In the genomic region with DNA sequence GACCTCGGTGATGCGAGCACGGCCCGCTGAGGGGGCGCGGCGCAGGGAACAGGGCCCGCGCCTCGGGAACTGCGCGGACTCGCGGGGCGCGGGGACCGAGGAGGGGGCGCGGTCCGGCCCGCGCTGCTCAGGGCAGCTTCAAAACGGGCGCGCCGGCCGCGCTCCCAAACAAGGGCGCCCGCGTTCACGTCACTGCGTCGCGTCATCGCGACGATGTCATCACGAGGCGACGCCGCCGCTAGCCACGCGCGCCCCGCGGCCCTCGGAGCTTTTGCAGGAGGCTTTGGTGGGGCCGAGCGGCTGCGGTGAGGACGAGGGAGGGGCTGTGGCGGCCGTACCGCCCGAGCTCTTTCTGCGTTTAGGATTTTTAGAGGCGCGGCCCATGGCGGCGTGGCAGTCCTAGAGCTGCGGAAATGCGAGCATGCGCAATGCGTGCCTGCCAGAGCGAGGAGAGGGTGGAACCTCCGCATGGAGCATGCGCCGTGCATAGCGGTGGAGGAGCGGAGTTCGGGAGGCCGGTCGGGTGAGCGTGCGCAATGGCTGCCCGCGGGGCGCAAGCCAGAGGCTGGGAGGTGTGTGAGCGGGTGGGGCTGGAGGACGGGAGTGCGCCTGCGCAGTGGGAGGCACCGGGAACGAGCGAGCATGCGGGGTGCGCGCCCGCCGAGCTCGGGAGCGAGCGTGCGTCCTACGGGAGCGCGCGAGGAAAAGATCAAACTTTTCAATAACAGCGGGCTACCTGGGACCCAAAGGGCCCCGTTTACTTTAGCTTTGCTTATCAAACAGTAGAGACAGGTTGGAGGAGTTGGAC, we compare ENCODE assay signal across 1 cellular context.
TF ChIP-seq lines count a peak whose summit lies in the region.

A gene with protein sequence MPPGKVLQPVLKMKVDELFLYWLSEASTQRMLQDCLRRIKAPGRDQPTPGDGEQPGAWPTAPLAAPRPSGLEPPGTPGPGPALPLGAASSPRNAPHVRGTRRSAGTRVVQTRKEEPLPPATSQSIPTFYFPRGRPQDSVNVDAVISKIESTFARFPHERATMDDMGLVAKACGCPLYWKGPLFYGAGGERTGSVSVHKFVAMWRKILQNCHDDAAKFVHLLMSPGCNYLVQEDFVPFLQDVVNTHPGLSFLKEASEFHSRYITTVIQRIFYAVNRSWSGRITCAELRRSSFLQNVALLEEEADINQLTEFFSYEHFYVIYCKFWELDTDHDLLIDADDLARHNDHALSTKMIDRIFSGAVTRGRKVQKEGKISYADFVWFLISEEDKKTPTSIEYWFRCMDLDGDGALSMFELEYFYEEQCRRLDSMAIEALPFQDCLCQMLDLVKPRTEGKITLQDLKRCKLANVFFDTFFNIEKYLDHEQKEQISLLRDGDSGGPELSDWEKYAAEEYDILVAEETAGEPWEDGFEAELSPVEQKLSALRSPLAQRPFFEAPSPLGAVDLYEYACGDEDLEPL (minus strand): TSS at position 140 of the 808 bp plus-strand sequence. CDS start 216 bp downstream, outside the sequence.

TF ChIP-seq in K562, 482 proteins besides CTCF, POLR2A, EP300 and RAD21 (continued from another document and continues in another):
- TF ChIP-seq, protein P1, sequence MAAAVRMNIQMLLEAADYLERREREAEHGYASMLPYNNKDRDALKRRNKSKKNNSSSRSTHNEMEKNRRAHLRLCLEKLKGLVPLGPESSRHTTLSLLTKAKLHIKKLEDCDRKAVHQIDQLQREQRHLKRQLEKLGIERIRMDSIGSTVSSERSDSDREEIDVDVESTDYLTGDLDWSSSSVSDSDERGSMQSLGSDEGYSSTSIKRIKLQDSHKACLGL (CRISPR knock-in tag; IDR thresholded peaks at IDR 0.05; ENCODE audit: borderline replicate concordance, poor library complexity, severe bottlenecking) = peak; percentile 87
- TF ChIP-seq ZNF197 (CRISPR knock-in tag; IDR thresholded peaks at IDR 0.05; ENCODE audit: low read depth) (peak; percentile 78; the same call in 1 of the 2 replicates), POLR2AphosphoS2 (IDR thresholded peaks at IDR 0.05; ENCODE audit: low read length) (no peak), HDAC2 (IDR thresholded peaks at IDR 0.05) (0 out of 2 replicates have a peak, but pooled peaks have one; percentile 23), GTF2A2 (tag; IDR thresholded peaks at IDR 0.05) (no peak), RBM25 (IDR thresholded peaks at IDR 0.05; ENCODE audit: low read depth, low read length, severe bottlenecking) (peak; percentile 4), GABPA (tag; conservative IDR thresholded peaks at IDR 0.05; ENCODE audit: low read depth) (0 out of 2 replicates have a peak, but pooled peaks have one; percentile 18), HNRNPK (IDR thresholded peaks at IDR 0.05; ENCODE audit: low read depth, low read length, poor library complexity, severe bottlenecking) (no peak), RBM17 (IDR thresholded peaks at IDR 0.05; ENCODE audit: borderline replicate concordance, low read depth, low read length) (no peak), PTTG1 (tag; IDR thresholded peaks at IDR 0.05; ENCODE audit: low read depth) (no peak), MXI1 (IDR thresholded peaks at IDR 0.05; ENCODE audit: low read depth, low read length) (peak; percentile 78), BRF1 (IDR thresholded peaks at IDR 0.05; ENCODE audit: borderline replicate concordance, extremely low read depth, insufficient read length) (no peak), JUN (IDR thresholded peaks at IDR 0.05; ENCODE audit: borderline replicate concordance, low read depth, low read length) (peak; percentile 79), JUN (CRISPR knock-in tag; IDR thresholded peaks at IDR 0.05; ENCODE audit: borderline replicate concordance) (no peak), PHF20 (IDR thresholded peaks at IDR 0.05; ENCODE audit: partially characterized antibody) (peak; percentile 94), NR2C2 (CRISPR knock-in tag; IDR thresholded peaks at IDR 0.05) (0 out of 2 replicates have a peak, but pooled peaks have one; percentile 40), NR2C2 (tag; IDR thresholded peaks at IDR 0.05) (no peak), CBFA2T2 (conservative IDR thresholded peaks at IDR 0.05) (no peak), YY1 (IDR thresholded peaks at IDR 0.05; ENCODE audit: borderline replicate concordance in 1 of 3, control insufficient read depth in 1 of 3, extremely low read depth in 1 of 3, insufficient read depth in 3 of 3, insufficient read length in 1 of 3, insufficient replicate concordance in 2 of 3, low read depth in 1 of 3, low read length in 2 of 3) (peak; percentile 49 to 84 (median 73)), ESRRB (CRISPR knock-in tag; IDR thresholded peaks at IDR 0.05; ENCODE audit: borderline replicate concordance) (no peak), DIDO1 (tag; IDR thresholded peaks at IDR 0.05; ENCODE audit: low read depth) (peak; percentile 76), JUND (IDR thresholded peaks at IDR 0.05; ENCODE audit: borderline replicate concordance, low read depth, low read length) (peak; percentile 60; the same call in 1 of the 2 replicates), JUND (tag; IDR thresholded peaks at IDR 0.05; ENCODE audit: borderline replicate concordance, low read depth, low read length) (peak; percentile 17; the same call in 1 of the 3 replicates), ZKSCAN1 (IDR thresholded peaks at IDR 0.05; ENCODE audit: low read depth, low read length) (peak; percentile 55; the same call in 1 of the 2 replicates), SMARCE1 (IDR thresholded peaks at IDR 0.05) (no peak), MEF2D (tag; conservative IDR thresholded peaks at IDR 0.05; ENCODE audit: low read depth) (no peak), ZNF134 (CRISPR knock-in tag; conservative IDR thresholded peaks at IDR 0.05) (no peak), GABPB1 (CRISPR knock-in tag; IDR thresholded peaks at IDR 0.05) (peak; percentile 56; the same call in 1 of the 2 replicates), MCM7 (IDR thresholded peaks at IDR 0.05) (no peak), ZNF165 (CRISPR knock-in tag; IDR thresholded peaks at IDR 0.05; ENCODE audit: borderline replicate concordance) (no peak), SIN3B (IDR thresholded peaks at IDR 0.05; ENCODE audit: low read depth) (peak; percentile 94), ZC3H4 (CRISPR knock-in tag; IDR thresholded peaks at IDR 0.05; ENCODE audit: borderline replicate concordance) (no peak), MEIS2 (IDR thresholded peaks at IDR 0.05; ENCODE audit: partially characterized antibody) (peak; percentile 97), ZNF347 (CRISPR knock-in tag; IDR thresholded peaks at IDR 0.05; ENCODE audit: low read depth) (no peak), CCAR2 (IDR thresholded peaks at IDR 0.05; ENCODE audit: low read depth, low read length) (no peak), TAF1 (IDR thresholded peaks at IDR 0.05; ENCODE audit: control insufficient read depth, extremely low read depth, insufficient read depth, low read length, severe bottlenecking) (peak; percentile 26), SOX6 (IDR thresholded peaks at IDR 0.05) (0 out of 2 replicates have a peak, but pooled peaks have one; percentile 24), HNRNPLL (IDR thresholded peaks at IDR 0.05; ENCODE audit: low read depth, low read length, poor library complexity, severe bottlenecking) (peak; percentile 45), POLR2B (IDR thresholded peaks at IDR 0.05; ENCODE audit: low read depth, partially characterized antibody) (peak; percentile 95), SIN3A (IDR thresholded peaks at IDR 0.05; ENCODE audit: borderline replicate concordance in 2 of 2, control insufficient read depth in 1 of 2, low read depth in 2 of 2, low read length in 2 of 2) (peak in 1 of 2 experiments; percentile 90; a peak in 3 of 4 replicates), CREM (IDR thresholded peaks at IDR 0.05; ENCODE audit: low read depth) (peak; percentile 99), SUPT5H (IDR thresholded peaks at IDR 0.05) (peak; percentile 92)
- TF ChIP-seq, protein P2, sequence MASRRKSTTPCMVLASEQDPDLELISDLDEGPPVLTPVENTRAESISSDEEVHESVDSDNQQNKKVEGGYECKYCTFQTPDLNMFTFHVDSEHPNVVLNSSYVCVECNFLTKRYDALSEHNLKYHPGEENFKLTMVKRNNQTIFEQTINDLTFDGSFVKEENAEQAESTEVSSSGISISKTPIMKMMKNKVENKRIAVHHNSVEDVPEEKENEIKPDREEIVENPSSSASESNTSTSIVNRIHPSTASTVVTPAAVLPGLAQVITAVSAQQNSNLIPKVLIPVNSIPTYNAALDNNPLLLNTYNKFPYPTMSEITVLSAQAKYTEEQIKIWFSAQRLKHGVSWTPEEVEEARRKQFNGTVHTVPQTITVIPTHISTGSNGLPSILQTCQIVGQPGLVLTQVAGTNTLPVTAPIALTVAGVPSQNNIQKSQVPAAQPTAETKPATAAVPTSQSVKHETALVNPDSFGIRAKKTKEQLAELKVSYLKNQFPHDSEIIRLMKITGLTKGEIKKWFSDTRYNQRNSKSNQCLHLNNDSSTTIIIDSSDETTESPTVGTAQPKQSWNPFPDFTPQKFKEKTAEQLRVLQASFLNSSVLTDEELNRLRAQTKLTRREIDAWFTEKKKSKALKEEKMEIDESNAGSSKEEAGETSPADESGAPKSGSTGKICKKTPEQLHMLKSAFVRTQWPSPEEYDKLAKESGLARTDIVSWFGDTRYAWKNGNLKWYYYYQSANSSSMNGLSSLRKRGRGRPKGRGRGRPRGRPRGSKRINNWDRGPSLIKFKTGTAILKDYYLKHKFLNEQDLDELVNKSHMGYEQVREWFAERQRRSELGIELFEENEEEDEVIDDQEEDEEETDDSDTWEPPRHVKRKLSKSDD (conservative IDR thresholded peaks at IDR 0.05; ENCODE audit: low read length) = peak; percentile 64; the same call in 1 of the 2 replicates
- TF ChIP-seq, protein P3, sequence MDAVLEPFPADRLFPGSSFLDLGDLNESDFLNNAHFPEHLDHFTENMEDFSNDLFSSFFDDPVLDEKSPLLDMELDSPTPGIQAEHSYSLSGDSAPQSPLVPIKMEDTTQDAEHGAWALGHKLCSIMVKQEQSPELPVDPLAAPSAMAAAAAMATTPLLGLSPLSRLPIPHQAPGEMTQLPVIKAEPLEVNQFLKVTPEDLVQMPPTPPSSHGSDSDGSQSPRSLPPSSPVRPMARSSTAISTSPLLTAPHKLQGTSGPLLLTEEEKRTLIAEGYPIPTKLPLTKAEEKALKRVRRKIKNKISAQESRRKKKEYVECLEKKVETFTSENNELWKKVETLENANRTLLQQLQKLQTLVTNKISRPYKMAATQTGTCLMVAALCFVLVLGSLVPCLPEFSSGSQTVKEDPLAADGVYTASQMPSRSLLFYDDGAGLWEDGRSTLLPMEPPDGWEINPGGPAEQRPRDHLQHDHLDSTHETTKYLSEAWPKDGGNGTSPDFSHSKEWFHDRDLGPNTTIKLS (IDR thresholded peaks at IDR 0.05; ENCODE audit: borderline replicate concordance, low read depth) = peak; percentile 97
- TF ChIP-seq, protein P4, sequence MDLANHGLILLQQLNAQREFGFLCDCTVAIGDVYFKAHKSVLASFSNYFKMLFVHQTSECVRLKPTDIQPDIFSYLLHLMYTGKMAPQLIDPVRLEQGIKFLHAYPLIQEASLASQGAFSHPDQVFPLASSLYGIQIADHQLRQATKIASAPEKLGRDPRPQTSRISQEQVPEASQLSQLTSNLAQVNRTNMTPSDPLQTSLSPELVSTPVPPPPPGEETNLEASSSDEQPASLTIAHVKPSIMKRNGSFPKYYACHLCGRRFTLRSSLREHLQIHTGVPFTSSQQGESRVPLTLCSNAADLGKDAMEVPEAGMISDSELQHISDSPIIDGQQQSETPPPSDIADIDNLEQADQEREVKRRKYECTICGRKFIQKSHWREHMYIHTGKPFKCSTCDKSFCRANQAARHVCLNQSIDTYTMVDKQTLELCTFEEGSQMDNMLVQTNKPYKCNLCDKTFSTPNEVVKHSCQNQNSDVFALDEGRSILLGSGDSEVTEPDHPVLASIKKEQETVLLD (IDR thresholded peaks at IDR 0.05) = peak; percentile 99
- TF ChIP-seq, protein P5, sequence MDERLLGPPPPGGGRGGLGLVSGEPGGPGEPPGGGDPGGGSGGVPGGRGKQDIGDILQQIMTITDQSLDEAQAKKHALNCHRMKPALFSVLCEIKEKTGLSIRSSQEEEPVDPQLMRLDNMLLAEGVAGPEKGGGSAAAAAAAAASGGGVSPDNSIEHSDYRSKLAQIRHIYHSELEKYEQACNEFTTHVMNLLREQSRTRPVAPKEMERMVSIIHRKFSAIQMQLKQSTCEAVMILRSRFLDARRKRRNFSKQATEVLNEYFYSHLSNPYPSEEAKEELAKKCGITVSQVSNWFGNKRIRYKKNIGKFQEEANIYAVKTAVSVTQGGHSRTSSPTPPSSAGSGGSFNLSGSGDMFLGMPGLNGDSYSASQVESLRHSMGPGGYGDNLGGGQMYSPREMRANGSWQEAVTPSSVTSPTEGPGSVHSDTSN (CRISPR knock-in tag; IDR thresholded peaks at IDR 0.05; ENCODE audit: low read depth) = no peak
- TF ChIP-seq, protein P5 (tag; conservative IDR thresholded peaks at IDR 0.05; ENCODE audit: low read depth) = no peak
- TF ChIP-seq, protein P6, sequence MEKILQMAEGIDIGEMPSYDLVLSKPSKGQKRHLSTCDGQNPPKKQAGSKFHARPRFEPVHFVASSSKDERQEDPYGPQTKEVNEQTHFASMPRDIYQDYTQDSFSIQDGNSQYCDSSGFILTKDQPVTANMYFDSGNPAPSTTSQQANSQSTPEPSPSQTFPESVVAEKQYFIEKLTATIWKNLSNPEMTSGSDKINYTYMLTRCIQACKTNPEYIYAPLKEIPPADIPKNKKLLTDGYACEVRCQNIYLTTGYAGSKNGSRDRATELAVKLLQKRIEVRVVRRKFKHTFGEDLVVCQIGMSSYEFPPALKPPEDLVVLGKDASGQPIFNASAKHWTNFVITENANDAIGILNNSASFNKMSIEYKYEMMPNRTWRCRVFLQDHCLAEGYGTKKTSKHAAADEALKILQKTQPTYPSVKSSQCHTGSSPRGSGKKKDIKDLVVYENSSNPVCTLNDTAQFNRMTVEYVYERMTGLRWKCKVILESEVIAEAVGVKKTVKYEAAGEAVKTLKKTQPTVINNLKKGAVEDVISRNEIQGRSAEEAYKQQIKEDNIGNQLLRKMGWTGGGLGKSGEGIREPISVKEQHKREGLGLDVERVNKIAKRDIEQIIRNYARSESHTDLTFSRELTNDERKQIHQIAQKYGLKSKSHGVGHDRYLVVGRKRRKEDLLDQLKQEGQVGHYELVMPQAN (IDR thresholded peaks at IDR 0.05; ENCODE audit: borderline replicate concordance) = peak; percentile 91; the same call in 1 of the 2 replicates
- TF ChIP-seq, protein P7, sequence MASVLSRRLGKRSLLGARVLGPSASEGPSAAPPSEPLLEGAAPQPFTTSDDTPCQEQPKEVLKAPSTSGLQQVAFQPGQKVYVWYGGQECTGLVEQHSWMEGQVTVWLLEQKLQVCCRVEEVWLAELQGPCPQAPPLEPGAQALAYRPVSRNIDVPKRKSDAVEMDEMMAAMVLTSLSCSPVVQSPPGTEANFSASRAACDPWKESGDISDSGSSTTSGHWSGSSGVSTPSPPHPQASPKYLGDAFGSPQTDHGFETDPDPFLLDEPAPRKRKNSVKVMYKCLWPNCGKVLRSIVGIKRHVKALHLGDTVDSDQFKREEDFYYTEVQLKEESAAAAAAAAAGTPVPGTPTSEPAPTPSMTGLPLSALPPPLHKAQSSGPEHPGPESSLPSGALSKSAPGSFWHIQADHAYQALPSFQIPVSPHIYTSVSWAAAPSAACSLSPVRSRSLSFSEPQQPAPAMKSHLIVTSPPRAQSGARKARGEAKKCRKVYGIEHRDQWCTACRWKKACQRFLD (CRISPR knock-in tag; IDR thresholded peaks at IDR 0.05) = peak; percentile 90
